ENCODE assay signal across 1 cellular context in genomic region chr1:230151924-230152468, GRCh38.
TF ChIP-seq lines count a peak whose summit lies in the region.

No MANE protein-coding gene starts in this region.

TF ChIP-seq in K562, 482 proteins besides CTCF, POLR2A, EP300 and RAD21 (continued from another document and continues in another):
- TF ChIP-seq MYC (IDR thresholded peaks at IDR 0.05; ENCODE audit: low read depth, low read length) (no peak), MYC (CRISPR knock-in tag; IDR thresholded peaks at IDR 0.05; ENCODE audit: borderline replicate concordance, low read depth) (peak; percentile 95), CBFB (CRISPR knock-in tag; IDR thresholded peaks at IDR 0.05) (no peak), ELF4 (CRISPR knock-in tag; IDR thresholded peaks at IDR 0.05) (peak; percentile 48; the same call in 1 of the 2 replicates), ZNF57 (CRISPR knock-in tag; IDR thresholded peaks at IDR 0.05) (peak; percentile 79; the same call in 1 of the 2 replicates), MEF2A (IDR thresholded peaks at IDR 0.05; ENCODE audit: control insufficient read depth, low read depth, low read length) (no peak), ILF3 (IDR thresholded peaks at IDR 0.05; ENCODE audit: borderline replicate concordance) (no peak), FOXJ3 (CRISPR knock-in tag; IDR thresholded peaks at IDR 0.05) (no peak), MTA2 (IDR thresholded peaks at IDR 0.05; ENCODE audit: low read depth) (no peak), DIDO1 (tag; IDR thresholded peaks at IDR 0.05; ENCODE audit: low read depth) (peak; percentile 57), RREB1 (CRISPR knock-in tag; IDR thresholded peaks at IDR 0.05) (peak; percentile 93), ZBTB9 (CRISPR knock-in tag; IDR thresholded peaks at IDR 0.05) (peak; percentile 97), RBM25 (IDR thresholded peaks at IDR 0.05; ENCODE audit: low read depth, low read length, severe bottlenecking) (no peak), ZNF589 (CRISPR knock-in tag; IDR thresholded peaks at IDR 0.05; ENCODE audit: low read depth) (peak; percentile 98), ATF6 (CRISPR knock-in tag; IDR thresholded peaks at IDR 0.05) (no peak), ZNF644 (tag; IDR thresholded peaks at IDR 0.05; ENCODE audit: low read depth) (peak; percentile 99), SNAPC5 (CRISPR knock-in tag; IDR thresholded peaks at IDR 0.05) (peak; percentile 56; the same call in 1 of the 2 replicates), ZBTB17 (CRISPR knock-in tag; IDR thresholded peaks at IDR 0.05) (peak; percentile 93), ZNF586 (CRISPR knock-in tag; conservative IDR thresholded peaks at IDR 0.05) (no peak; the same call in 1 of the 2 replicates), RFX7 (CRISPR knock-in tag; IDR thresholded peaks at IDR 0.05) (peak; percentile 93), ZNF311 (CRISPR knock-in tag; IDR thresholded peaks at IDR 0.05) (peak; percentile 96), CHD2 (IDR thresholded peaks at IDR 0.05; ENCODE audit: low read depth, low read length) (no peak), TGIF2 (CRISPR knock-in tag; IDR thresholded peaks at IDR 0.05) (no peak), THRB (CRISPR knock-in tag; conservative IDR thresholded peaks at IDR 0.05) (peak; percentile 95), ARNT (IDR thresholded peaks at IDR 0.05) (no peak), RBFOX2 (IDR thresholded peaks at IDR 0.05; ENCODE audit: low read depth, low read length) (no peak), SMARCE1 (IDR thresholded peaks at IDR 0.05) (no peak), HEY1 (CRISPR knock-in tag; IDR thresholded peaks at IDR 0.05; ENCODE audit: borderline replicate concordance) (0 out of 2 replicates have a peak, but pooled peaks have one; percentile 76), RAD51 (IDR thresholded peaks at IDR 0.05; ENCODE audit: borderline replicate concordance, low read depth) (no peak), FOS (IDR thresholded peaks at IDR 0.05; ENCODE audit: extremely low read depth, insufficient read length) (no peak), TOE1 (IDR thresholded peaks at IDR 0.05; ENCODE audit: borderline replicate concordance) (no peak), TOE1 (CRISPR knock-in tag; IDR thresholded peaks at IDR 0.05; ENCODE audit: borderline replicate concordance, low read depth) (no peak), GABPB2 (CRISPR knock-in tag; conservative IDR thresholded peaks at IDR 0.05) (0 out of 2 replicates have a peak, but pooled peaks have one; percentile 46), E2F3 (CRISPR knock-in tag; IDR thresholded peaks at IDR 0.05) (peak; percentile 98), ARHGAP35 (IDR thresholded peaks at IDR 0.05; ENCODE audit: partially characterized antibody) (no peak), RCOR1 (IDR thresholded peaks at IDR 0.05; ENCODE audit: borderline replicate concordance in 1 of 2, low read depth in 2 of 2, low read length in 2 of 2) (no peak), MAFK (IDR thresholded peaks at IDR 0.05; ENCODE audit: low read length) (no peak), ZNF639 (CRISPR knock-in tag; conservative IDR thresholded peaks at IDR 0.05 in 1 of 2, IDR thresholded peaks at IDR 0.05 in 1 of 2) (peak in 1 of 2 experiments; percentile 97; a peak in 2 of 4 replicates), MAFG (tag; conservative IDR thresholded peaks at IDR 0.05) (peak; percentile 46), ZNF699 (CRISPR knock-in tag; IDR thresholded peaks at IDR 0.05; ENCODE audit: insufficient replicate concordance) (peak; percentile 84), ZNF707 (CRISPR knock-in tag; conservative IDR thresholded peaks at IDR 0.05) (peak; percentile 82), RBM39 (optimal IDR thresholded peaks at IDR 0.05; ENCODE audit: low read depth, low read length) (no peak), JUN (IDR thresholded peaks at IDR 0.05; ENCODE audit: borderline replicate concordance, low read depth, low read length) (no peak), JUN (CRISPR knock-in tag; IDR thresholded peaks at IDR 0.05; ENCODE audit: borderline replicate concordance) (no peak), ID3 (CRISPR knock-in tag; IDR thresholded peaks at IDR 0.05) (peak; percentile 85), ID3 (tag; IDR thresholded peaks at IDR 0.05) (peak; percentile 99), GTF2A2 (tag; IDR thresholded peaks at IDR 0.05) (peak; percentile 95), ZNF518B (CRISPR knock-in tag; IDR thresholded peaks at IDR 0.05) (0 out of 2 replicates have a peak, but pooled peaks have one; percentile 37), PTTG1 (tag; IDR thresholded peaks at IDR 0.05; ENCODE audit: low read depth) (peak; percentile 96)
